In genomic region chr3:61561374-61562041, GRCh38 we compare ENCODE assay signal across 8 cellular contexts. TPM values are rescaled to one million over a fixed set of nuclear protein-coding genes. Genes with fewer than 3 reads are reported as not detected.
A peak's percentile ranks its signal among the peaks of the same experiment; 100 is the strongest.
DNase-seq lines count a peak whose midpoint lies in the region; ATAC-seq and TF ChIP-seq lines count a peak whose summit lies in the region.

PTPRG (plus strand) TSS chr3:61561571; CDS start chr3:61562288, 717 bp downstream.

- H3K4me1 Mint-ChIP-seq in activated T-cell treated with anti-CD3 and anti-CD28 coated beads, Interleukin-2, amount 50 U/mL, for 72 hours (ENCODE audit: low read depth), result peaks cover 7% of the 10 kb centered on the region
- H3K4me1 Mint-ChIP-seq in nephron progenitor cell, result peaks cover 29% of the 10 kb centered on the region

- 0% methylated on average over 6 to 16 of the region's 74 CpGs for WGBS in gastroesophageal sphincter (ENCODE audit: low coverage in 1 of 2), 2 donors

- no peaks in the 10 kb centered on the region for H3K36me3 Mint-ChIP-seq in activated T-cell treated with anti-CD3 and anti-CD28 coated beads, Interleukin-2, amount 50 U/mL, for 72 hours (ENCODE audit: insufficient read depth in 2 of 2)
- peaks cover 9% of the 10 kb centered on the region for H3K36me3 Mint-ChIP-seq in nephron progenitor cell (ENCODE audit: low read depth)

- no peak for TF ChIP-seq CTCF in gastroesophageal sphincter (IDR thresholded peaks at IDR 0.05)
- no peak for TF ChIP-seq CTCF in nephron progenitor cell (IDR thresholded peaks at IDR 0.05)

- peaks cover 71% of the 10 kb centered on the region for H3K27me3 Mint-ChIP-seq in activated T-cell treated with anti-CD3 and anti-CD28 coated beads, Interleukin-2, amount 50 U/mL, for 72 hours (ENCODE audit: low read depth)
- H3K27me3 Mint-ChIP-seq in nephron progenitor cell (ENCODE audit: low read depth, poor library complexity), result no peaks in the 10 kb centered on the region

- peak; percentile 54 for ATAC-seq in HG02798 (IDR thresholded peaks at IDR 0.05; ENCODE audit: poor library complexity, unreplicated experiment)
- peak; percentile 72 to 74 for ATAC-seq in activated T-cell treated with anti-CD3 and anti-CD28 coated beads, Interleukin-2, amount 50 U/mL, for 72 hours (replicated peaks in 1 of 2)
- ATAC-seq in gastroesophageal sphincter, result peak; percentile 84
- no peak for ATAC-seq in HG02870 (IDR thresholded peaks at IDR 0.05; ENCODE audit: unreplicated experiment)

- H3K27me3 ChIP-seq in gastroesophageal sphincter, result peaks cover 6% of the 10 kb centered on the region

- no peak within 1 kb of the TSS for H3K27ac Mint-ChIP-seq in activated T-cell treated with anti-CD3 and anti-CD28 coated beads, Interleukin-2, amount 50 U/mL, for 72 hours
- H3K27ac Mint-ChIP-seq in nephron progenitor cell, result peak within 1 kb of the TSS; percentile 99

- H3K36me3 ChIP-seq in gastroesophageal sphincter, result no peaks in the 10 kb centered on the region

- H3K9me3 ChIP-seq in gastroesophageal sphincter, result peaks cover 0 to 8% (median 0%) of the 10 kb centered on the region in 3 donors

- TF ChIP-seq EP300 in gastroesophageal sphincter (IDR thresholded peaks at IDR 0.05), result no peak

- H3K4me3 ChIP-seq in gastroesophageal sphincter, result peak within 1 kb of the TSS; percentile 71 to 92

- peak within 1 kb of the TSS; percentile 77 to 97 (median 88) for H3K27ac ChIP-seq in gastroesophageal sphincter

- peak within 1 kb of the TSS; percentile 87 to 93 for H3K4me3 Mint-ChIP-seq in activated T-cell treated with anti-CD3 and anti-CD28 coated beads, Interleukin-2, amount 50 U/mL, for 72 hours
- peak within 1 kb of the TSS; percentile 99 for H3K4me3 Mint-ChIP-seq in nephron progenitor cell

- peak; percentile 49 for DNase-seq in stimulated activated CD4-positive, alpha-beta T cell treated with anti-CD3 and anti-CD28 coated beads, Interleukin-15, amount 100 ng/mL, for 24 hours
- no peak for DNase-seq in stimulated activated CD4-positive, alpha-beta T cell treated with anti-CD3 and anti-CD28 coated beads, Interleukin-4, amount 100 ng/mL, for 4 hours
- DNase-seq in NCI-H2196 treated with DMSO at 0.1 percent for 48 hours (lab: John Stamatoyannopoulos, UW; ENCODE audit: unreplicated experiment) (peak; percentile 53), nephron progenitor cell (peak; percentile 83)
- peak; percentile 54 to 56 for DNase-seq in activated T-cell treated with anti-CD3 and anti-CD28 coated beads, Interleukin-2, amount 50 U/mL, for 72 hours

- H3K9me3 Mint-ChIP-seq in activated T-cell treated with anti-CD3 and anti-CD28 coated beads, Interleukin-2, amount 50 U/mL, for 72 hours, result peaks cover 0 to 2% of the 10 kb centered on the region in 2 donors
- peaks cover 27% of the 10 kb centered on the region for H3K9me3 Mint-ChIP-seq in nephron progenitor cell

- H3K4me1 ChIP-seq in gastroesophageal sphincter, result peaks cover 0 to 41% (median 0%) of the 10 kb centered on the region in 3 donors

- TF ChIP-seq POLR2A in gastroesophageal sphincter (IDR thresholded peaks at IDR 0.05), result peak; percentile 69

RNA-seq across cellular contexts. Expression of gene PTPRG, which starts in this region (rescaled TPM):
- total RNA-seq in activated T-cell treated with anti-CD3 and anti-CD28 coated beads, Interleukin-2, amount 50 U/mL, for 72 hours, result 1 to 10 TPM in 1 of 2 donors, under 1 TPM in 1; 0.31 to 1.3 TPM
- 10 to 100 TPM; 48.7 to 81.9 (median 52.8) TPM for total RNA-seq in gastroesophageal sphincter

Comparison
In these comparisons a context has a peak if more than half of its experiments do, and no peak if none do; other contexts are left out.
1. RNA of gene PTPRG (total RNA-seq): 48.7 to 81.9 TPM in gastroesophageal sphincter; 0.31 to 1.3 TPM in activated T-cell treated with anti-CD3 and anti-CD28 coated beads, Interleukin-2, amount 50 U/mL, for 72 hours; every median in the first group is over 10 times any median in the second.
2. DNase-seq: peak in stimulated activated CD4-positive, alpha-beta T cell treated with anti-CD3 and anti-CD28 coated beads, Interleukin-15, amount 100 ng/mL, for 24 hours (single experiment), NCI-H2196 treated with DMSO at 0.1 percent for 48 hours (single experiment), activated T-cell treated with anti-CD3 and anti-CD28 coated beads, Interleukin-2, amount 50 U/mL, for 72 hours (2 of 2) and nephron progenitor cell (single experiment); none in stimulated activated CD4-positive, alpha-beta T cell treated with anti-CD3 and anti-CD28 coated beads, Interleukin-4, amount 100 ng/mL, for 4 hours (0 of 2).